ENCODE assay signal across 8 cellular contexts in genomic region chr10:49538381-49539319, GRCh38. TPM values are rescaled to one million over a fixed set of nuclear protein-coding genes. Genes with fewer than 3 reads are reported as not detected.
DNase-seq lines count a peak whose midpoint lies in the region; ATAC-seq and TF ChIP-seq lines count a peak whose summit lies in the region.

TSS of gene ERCC6 (minus strand) at chr10:49539121.

- H3K9ac ChIP-seq in KMS-11, result peak within 1 kb of the TSS; percentile 85

- ATAC-seq in GM21786 (IDR thresholded peaks at IDR 0.05; ENCODE audit: unreplicated experiment), result peak; percentile 70

- WGBS in esophagus muscularis mucosa, result 4% methylated on average over 32 of the region's 75 CpGs

- intact Hi-C loops in esophagus muscularis mucosa (cut with DNase I), result no loop called here

- H3K79me2 ChIP-seq in KMS-11 (ENCODE audit: insufficient read depth, low read depth), result 0 out of 2 replicates have a peak, but pooled peaks cover 7% of the 10 kb centered on the region

- no peak for TF ChIP-seq EP300 in esophagus muscularis mucosa (IDR thresholded peaks at IDR 0.05)

- no peak for TF ChIP-seq CTCF in KMS-11 (conservative IDR thresholded peaks at IDR 0.05; ENCODE audit: low read depth, low read length)
- TF ChIP-seq CTCF in Peyer's patch (IDR thresholded peaks at IDR 0.05), result no peak
- no peak for TF ChIP-seq CTCF in esophagus muscularis mucosa (IDR thresholded peaks at IDR 0.05)

- peak within 1 kb of the TSS; percentile 93 for H3K4me2 ChIP-seq in KMS-11

- H3K27ac ChIP-seq in KMS-11, result peak within 1 kb of the TSS; percentile 86
- H3K27ac ChIP-seq in Peyer's patch, result peak within 1 kb of the TSS; percentile 84 to 90 (median 87)
- peak within 1 kb of the TSS; percentile 85 to 88 (median 88) for H3K27ac ChIP-seq in esophagus muscularis mucosa (replicated peaks in 1 of 4)
- H3K27ac ChIP-seq in muscle layer of duodenum (ENCODE audit: low read length), result peak within 1 kb of the TSS; percentile 61

- no peaks in the 10 kb centered on the region for H4K20me1 ChIP-seq in KMS-11 (ENCODE audit: insufficient read depth)

- no peaks in the 10 kb centered on the region for H3K9me3 ChIP-seq in Peyer's patch
- H3K9me3 ChIP-seq in esophagus muscularis mucosa, result no peaks in the 10 kb centered on the region
- H3K9me3 ChIP-seq in muscle layer of duodenum (ENCODE audit: control insufficient read depth in 1 of 2, low read length in 2 of 2), result no peaks in the 10 kb centered on the region

- H3K4me3 ChIP-seq in KMS-11 (IDR thresholded peaks at IDR 0.05; ENCODE audit: insufficient read depth, low read depth, low read length) (no peak within 1 kb of the TSS), Peyer's patch (peak within 1 kb of the TSS; percentile 63 to 71 (median 66)), esophagus muscularis mucosa (peak within 1 kb of the TSS; percentile 80 to 84 (median 82)), muscle layer of duodenum (ENCODE audit: low read depth in 1 of 2, low read length in 2 of 2) (peak within 1 kb of the TSS; percentile 84 to 85)

- H3K27me3 ChIP-seq in KMS-11 (ENCODE audit: insufficient read depth, low read depth), result no peaks in the 10 kb centered on the region
- H3K27me3 ChIP-seq in Peyer's patch, result no peaks in the 10 kb centered on the region
- H3K27me3 ChIP-seq in esophagus muscularis mucosa, result peaks cover 0 to 14% (median 0%) of the 10 kb centered on the region in 4 donors
- no peaks in the 10 kb centered on the region for H3K27me3 ChIP-seq in muscle layer of duodenum (ENCODE audit: low read depth, low read length)

- peak within 1 kb of the TSS; percentile 99 for H2AFZ ChIP-seq in KMS-11 (ENCODE audit: low read depth)

- DNase-seq in DMS79 treated with DMSO at 0.1 percent for 48 hours (lab: John Stamatoyannopoulos, UW) (peak; percentile 76), Peyer's patch (peak; percentile 96 to 99 (median 97)), esophagus muscularis mucosa (ENCODE audit: extremely low spot score) (peak; percentile 99)
- peak; percentile 96 for DNase-seq in activated T-cell treated with anti-CD3 and anti-CD28 coated beads, Interleukin-2, amount 50 U/mL, for 48 hours
- peak; percentile 94 for DNase-seq in stimulated activated CD8-positive, alpha-beta memory T cell treated with anti-CD3 and anti-CD28 coated beads, Interleukin-7, amount 100 ng/mL, for 24 hours (ENCODE audit: low read depth)

- no peaks in the 10 kb centered on the region for H3K36me3 ChIP-seq in KMS-11 (ENCODE audit: insufficient read depth)
- H3K36me3 ChIP-seq in Peyer's patch, result no peaks in the 10 kb centered on the region
- H3K36me3 ChIP-seq in esophagus muscularis mucosa, result peaks cover 0 to 5% (median 0%) of the 10 kb centered on the region in 4 donors
- no peaks in the 10 kb centered on the region for H3K36me3 ChIP-seq in muscle layer of duodenum (ENCODE audit: control insufficient read depth in 1 of 2, insufficient read depth in 2 of 2, low read length in 2 of 2)

- H3K4me1 ChIP-seq in KMS-11 (ENCODE audit: low read depth, poor library complexity, severe bottlenecking) (peaks cover 12% of the 10 kb centered on the region), Peyer's patch (peaks cover 0 to 13% (median 8%) of the 10 kb centered on the region in 4 donors), esophagus muscularis mucosa (peaks cover 17 to 33% (median 26%) of the 10 kb centered on the region in 4 donors), muscle layer of duodenum (ENCODE audit: control insufficient read depth in 1 of 2, insufficient read depth in 2 of 2, low read length in 2 of 2) (peaks cover 3 to 16% of the 10 kb centered on the region in 2 donors)

- TF ChIP-seq POLR2A in Peyer's patch (IDR thresholded peaks at IDR 0.05), result peak; percentile 64 to 68
- TF ChIP-seq POLR2A in esophagus muscularis mucosa (IDR thresholded peaks at IDR 0.05; ENCODE audit: low read depth), result no peak

RNA-seq across cellular contexts. Expression of gene ERCC6, which starts in this region (rescaled TPM):
- total RNA-seq in Peyer's patch (10 to 100 TPM; 17.9 to 33.0 (median 26.5) TPM), esophagus muscularis mucosa (10 to 100 TPM in 1 of 4 donors, 1 to 10 TPM in 3; 7.0 to 11.7 (median 9.2) TPM)
